1 cellular context compared by ENCODE assay signal in the genomic region with DNA sequence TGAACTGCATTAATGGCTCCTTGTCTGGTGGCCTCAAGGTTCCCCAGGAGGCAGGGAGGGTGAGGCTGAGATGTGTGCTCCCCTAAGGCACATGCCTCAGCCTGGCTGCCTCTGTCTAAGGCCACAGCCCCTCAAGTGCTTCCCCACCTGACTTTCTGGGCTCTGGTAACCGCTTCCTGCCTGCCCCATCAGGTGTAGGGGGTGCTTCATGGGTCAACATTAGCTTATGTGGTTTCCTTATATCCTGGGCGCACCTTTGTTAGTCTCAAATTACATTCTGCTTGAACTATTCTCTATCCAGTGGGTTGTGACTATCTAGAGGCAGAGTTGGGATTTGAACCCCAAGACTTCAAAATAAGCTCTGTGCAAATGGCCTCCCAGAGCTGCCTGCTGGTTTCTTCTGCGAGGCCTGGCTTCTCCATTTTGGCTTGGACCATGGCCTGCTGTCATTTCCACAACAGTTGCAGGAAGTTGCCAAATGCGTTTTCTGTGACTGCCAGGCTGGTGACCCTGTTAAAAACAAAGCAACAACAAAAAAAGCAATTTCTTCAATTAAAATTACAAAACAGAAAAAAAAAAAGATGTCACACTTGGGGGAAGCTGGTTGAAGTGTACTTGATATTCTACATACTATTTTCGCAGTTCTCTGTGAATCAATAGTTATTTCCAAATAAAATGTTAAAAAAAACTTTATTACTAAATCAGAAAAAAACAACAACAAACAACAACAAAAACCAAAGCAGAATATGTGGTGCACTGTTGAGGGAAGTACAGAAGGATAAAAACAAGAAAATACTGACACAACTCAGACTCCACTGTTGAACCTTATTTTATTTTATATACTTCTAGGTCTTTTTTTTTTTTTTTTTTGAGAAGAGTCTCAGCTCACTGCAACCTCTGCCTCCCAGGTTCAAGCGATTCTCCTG.
TF ChIP-seq lines count a peak whose summit lies in the region.

No MANE protein-coding gene starts in this region.

TF ChIP-seq in K562, 482 proteins besides CTCF, POLR2A, EP300 and RAD21 (continued from another document):
- TF ChIP-seq, protein P1, sequence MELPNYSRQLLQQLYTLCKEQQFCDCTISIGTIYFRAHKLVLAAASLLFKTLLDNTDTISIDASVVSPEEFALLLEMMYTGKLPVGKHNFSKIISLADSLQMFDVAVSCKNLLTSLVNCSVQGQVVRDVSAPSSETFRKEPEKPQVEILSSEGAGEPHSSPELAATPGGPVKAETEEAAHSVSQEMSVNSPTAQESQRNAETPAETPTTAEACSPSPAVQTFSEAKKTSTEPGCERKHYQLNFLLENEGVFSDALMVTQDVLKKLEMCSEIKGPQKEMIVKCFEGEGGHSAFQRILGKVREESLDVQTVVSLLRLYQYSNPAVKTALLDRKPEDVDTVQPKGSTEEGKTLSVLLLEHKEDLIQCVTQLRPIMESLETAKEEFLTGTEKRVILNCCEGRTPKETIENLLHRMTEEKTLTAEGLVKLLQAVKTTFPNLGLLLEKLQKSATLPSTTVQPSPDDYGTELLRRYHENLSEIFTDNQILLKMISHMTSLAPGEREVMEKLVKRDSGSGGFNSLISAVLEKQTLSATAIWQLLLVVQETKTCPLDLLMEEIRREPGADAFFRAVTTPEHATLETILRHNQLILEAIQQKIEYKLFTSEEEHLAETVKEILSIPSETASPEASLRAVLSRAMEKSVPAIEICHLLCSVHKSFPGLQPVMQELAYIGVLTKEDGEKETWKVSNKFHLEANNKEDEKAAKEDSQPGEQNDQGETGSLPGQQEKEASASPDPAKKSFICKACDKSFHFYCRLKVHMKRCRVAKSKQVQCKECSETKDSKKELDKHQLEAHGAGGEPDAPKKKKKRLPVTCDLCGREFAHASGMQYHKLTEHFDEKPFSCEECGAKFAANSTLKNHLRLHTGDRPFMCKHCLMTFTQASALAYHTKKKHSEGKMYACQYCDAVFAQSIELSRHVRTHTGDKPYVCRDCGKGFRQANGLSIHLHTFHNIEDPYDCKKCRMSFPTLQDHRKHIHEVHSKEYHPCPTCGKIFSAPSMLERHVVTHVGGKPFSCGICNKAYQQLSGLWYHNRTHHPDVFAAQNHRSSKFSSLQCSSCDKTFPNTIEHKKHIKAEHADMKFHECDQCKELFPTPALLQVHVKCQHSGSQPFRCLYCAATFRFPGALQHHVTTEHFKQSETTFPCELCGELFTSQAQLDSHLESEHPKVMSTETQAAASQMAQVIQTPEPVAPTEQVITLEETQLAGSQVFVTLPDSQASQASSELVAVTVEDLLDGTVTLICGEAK (IDR thresholded peaks at IDR 0.05), result peak; percentile 65
- TF ChIP-seq, protein P1 (CRISPR knock-in tag; IDR thresholded peaks at IDR 0.05), result no peak
- TF ChIP-seq, protein P2, sequence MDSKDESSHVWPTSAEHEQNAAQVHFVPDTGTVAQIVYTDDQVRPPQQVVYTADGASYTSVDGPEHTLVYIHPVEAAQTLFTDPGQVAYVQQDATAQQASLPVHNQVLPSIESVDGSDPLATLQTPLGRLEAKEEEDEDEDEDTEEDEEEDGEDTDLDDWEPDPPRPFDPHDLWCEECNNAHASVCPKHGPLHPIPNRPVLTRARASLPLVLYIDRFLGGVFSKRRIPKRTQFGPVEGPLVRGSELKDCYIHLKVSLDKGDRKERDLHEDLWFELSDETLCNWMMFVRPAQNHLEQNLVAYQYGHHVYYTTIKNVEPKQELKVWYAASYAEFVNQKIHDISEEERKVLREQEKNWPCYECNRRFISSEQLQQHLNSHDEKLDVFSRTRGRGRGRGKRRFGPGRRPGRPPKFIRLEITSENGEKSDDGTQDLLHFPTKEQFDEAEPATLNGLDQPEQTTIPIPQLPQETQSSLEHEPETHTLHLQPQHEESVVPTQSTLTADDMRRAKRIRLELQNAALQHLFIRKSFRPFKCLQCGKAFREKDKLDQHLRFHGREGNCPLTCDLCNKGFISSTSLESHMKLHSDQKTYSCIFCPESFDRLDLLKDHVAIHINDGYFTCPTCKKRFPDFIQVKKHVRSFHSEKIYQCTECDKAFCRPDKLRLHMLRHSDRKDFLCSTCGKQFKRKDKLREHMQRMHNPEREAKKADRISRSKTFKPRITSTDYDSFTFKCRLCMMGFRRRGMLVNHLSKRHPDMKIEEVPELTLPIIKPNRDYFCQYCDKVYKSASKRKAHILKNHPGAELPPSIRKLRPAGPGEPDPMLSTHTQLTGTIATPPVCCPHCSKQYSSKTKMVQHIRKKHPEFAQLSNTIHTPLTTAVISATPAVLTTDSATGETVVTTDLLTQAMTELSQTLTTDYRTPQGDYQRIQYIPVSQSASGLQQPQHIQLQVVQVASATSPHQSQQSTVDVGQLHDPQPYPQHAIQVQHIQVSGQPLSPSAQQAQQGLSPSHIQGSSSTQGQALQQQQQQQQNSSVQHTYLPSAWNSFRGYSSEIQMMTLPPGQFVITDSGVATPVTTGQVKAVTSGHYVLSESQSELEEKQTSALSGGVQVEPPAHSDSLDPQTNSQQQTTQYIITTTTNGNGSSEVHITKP (IDR thresholded peaks at IDR 0.05; ENCODE audit: partially characterized antibody), result peak; percentile 47
